In the genomic region with DNA sequence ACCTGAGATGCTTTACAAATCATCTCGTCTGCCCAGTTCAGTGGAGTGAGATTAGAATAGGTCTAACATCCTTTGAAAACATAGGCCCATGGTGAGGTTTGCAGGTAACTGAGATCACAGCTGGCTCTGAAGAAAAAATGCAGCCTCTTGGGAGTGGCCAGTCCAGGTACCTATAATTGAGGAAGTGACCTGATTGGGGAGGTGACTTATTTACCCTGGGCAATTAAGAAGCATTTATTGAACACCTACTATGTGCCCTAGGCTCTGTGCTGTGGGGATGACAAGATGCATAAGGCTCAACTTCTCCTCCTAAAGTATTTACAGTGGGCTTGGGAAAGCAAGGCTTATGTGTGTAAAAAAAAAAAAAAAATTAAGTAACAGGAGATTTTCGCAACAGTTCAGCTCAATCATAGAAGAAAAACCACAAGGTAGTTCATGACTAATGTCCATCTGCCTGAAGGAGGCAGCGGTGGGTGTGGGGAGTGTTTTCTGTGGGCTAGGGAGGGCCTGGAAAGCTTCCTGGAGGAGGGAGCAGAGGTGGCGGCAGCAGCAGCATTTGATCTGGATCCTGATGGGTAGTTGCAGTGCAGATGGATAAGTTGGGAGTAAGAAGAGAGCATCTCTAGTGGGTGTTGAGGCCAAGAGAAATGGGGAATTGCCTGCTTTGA, we compare ENCODE assay signal across 11 cellular contexts. TPM values are rescaled to one million over a fixed set of nuclear protein-coding genes. Genes with fewer than 3 reads are reported as not detected.
DNase-seq lines count a peak whose midpoint lies in the region; ATAC-seq and TF ChIP-seq lines count a peak whose summit lies in the region.
"Had no signal": no experiment of that assay in that cellular context is flagged by ENCODE, and none has a peak within 500 bp of the region (broad histone marks: within the 10 kb centered on the region; RNA-seq: fewer than 3 reads in every experiment).

No MANE protein-coding gene starts in this region.

- CTCF ChIA-PET in activated CD8-positive, alpha-beta T cell treated with anti-CD3 and anti-CD28 coated beads, Interleukin-2, amount 10 ng/mL, durations not matched to agents 7 days and 5 days (lab: Charles Lee), result interaction anchor here (0.8 to 2.2 kb wide), 7 partner anchors 17 to 111 kb away, joined by 3 to 5 read pairs (median 3); no protein-coding TSS in a partner anchor
- CTCF ChIA-PET in activated CD8-positive, alpha-beta T cell treated with anti-CD3 and anti-CD28 coated beads for 36 hours (lab: Charles Lee), result interaction anchor here (0.8 to 1.5 kb wide), 5 partner anchors 15 to 99 kb away, joined by 3 to 5 read pairs (median 3); no protein-coding TSS in a partner anchor

- H3K4me3 Mint-ChIP-seq in activated CD8-positive, alpha-beta T cell treated with anti-CD3 and anti-CD28 coated beads, Interleukin-2, amount 10 ng/mL, durations not matched to agents 7 days and 5 days, result no peak overlapping the region
- H3K4me3 Mint-ChIP-seq in activated CD8-positive, alpha-beta T cell treated with anti-CD3 and anti-CD28 coated beads for 36 hours, result no peak overlapping the region
- no peak overlapping the region for H3K4me3 Mint-ChIP-seq in immature natural killer cell
- H3K4me3 Mint-ChIP-seq: activated T-cell treated with anti-CD3 and anti-CD28 coated beads, Interleukin-2, amount 50 U/mL, for 4 hours; CD4-positive, CD25-positive, alpha-beta regulatory T cell had no signal

- no peak for TF ChIP-seq CTCF in activated CD8-positive, alpha-beta T cell treated with anti-CD3 and anti-CD28 coated beads for 36 hours (IDR thresholded peaks at IDR 0.05)
- TF ChIP-seq CTCF in fibroblast of the aortic adventitia (IDR thresholded peaks at IDR 0.05; ENCODE audit: insufficient read depth, low read length) (no peak), thoracic aorta (IDR thresholded peaks at IDR 0.05) (no peak)

- intact Hi-C loops in activated CD8-positive, alpha-beta T cell treated with anti-CD3 and anti-CD28 coated beads for 36 hours (cut with micrococcal nuclease), result no loop called here

- H3K27me3 Mint-ChIP-seq in activated CD8-positive, alpha-beta T cell treated with anti-CD3 and anti-CD28 coated beads, Interleukin-2, amount 10 ng/mL, durations not matched to agents 7 days and 5 days (ENCODE audit: low read depth), result no peaks in the 10 kb centered on the region
- H3K27me3 Mint-ChIP-seq in activated CD8-positive, alpha-beta T cell treated with anti-CD3 and anti-CD28 coated beads for 36 hours, result no peaks in the 10 kb centered on the region
- H3K27me3 Mint-ChIP-seq in immature natural killer cell (ENCODE audit: low read depth in 3 of 3), result peaks cover 0 to 2% (median 0%) of the 10 kb centered on the region in 3 donors
- H3K27me3 Mint-ChIP-seq: CD4-positive, CD25-positive, alpha-beta regulatory T cell had no signal

- POLR2A ChIA-PET in activated CD8-positive, alpha-beta T cell treated with anti-CD3 and anti-CD28 coated beads, Interleukin-2, amount 10 ng/mL, durations not matched to agents 7 days and 5 days (lab: Charles Lee), result interaction anchor here (0.7 to 0.8 kb wide), 2 partner anchors 10 to 90 kb away, joined by 3 read pairs; no protein-coding TSS in a partner anchor
- POLR2A ChIA-PET in activated CD8-positive, alpha-beta T cell treated with anti-CD3 and anti-CD28 coated beads for 36 hours (lab: Charles Lee), result interaction anchor here (1.2 kb wide), 1 partner anchor 20 kb away, joined by 3 read pairs; no protein-coding TSS in a partner anchor

- peaks cover 72 to 88% of the 10 kb centered on the region in 2 donors for H3K4me1 ChIP-seq in thoracic aorta (ENCODE audit: control insufficient read depth in 1 of 2, low read depth in 2 of 2)

- H3K9me3 ChIP-seq in thoracic aorta, result no peaks in the 10 kb centered on the region
- H3K9me3 ChIP-seq: testis had no signal

- no peaks in the 10 kb centered on the region for H3K27me3 ChIP-seq in thoracic aorta (replicated peaks; ENCODE audit: insufficient read depth)
- H3K27me3 ChIP-seq: testis had no signal

- peak overlapping the region; percentile 22 to 80 for H3K27ac ChIP-seq in thoracic aorta
- H3K27ac ChIP-seq: testis had no signal

- ATAC-seq in activated CD8-positive, alpha-beta T cell treated with anti-CD3 and anti-CD28 coated beads, Interleukin-2, amount 10 ng/mL, durations not matched to agents 7 days and 5 days, result no peak
- ATAC-seq in activated CD8-positive, alpha-beta T cell treated with anti-CD3 and anti-CD28 coated beads for 36 hours, result no peak
- ATAC-seq in SK-N-SH treated with all-trans-retinoic acid at 6 μM for 48 hours, result peak; percentile 13; the same call in 1 of the 3 replicates
- ATAC-seq in thoracic aorta (ENCODE audit: insufficient number of reproducible peaks, low FRiP score, low read depth), result no peak

- H3K9me3 Mint-ChIP-seq in activated CD8-positive, alpha-beta T cell treated with anti-CD3 and anti-CD28 coated beads, Interleukin-2, amount 10 ng/mL, durations not matched to agents 7 days and 5 days (ENCODE audit: insufficient read depth), result no peaks in the 10 kb centered on the region
- no peaks in the 10 kb centered on the region for H3K9me3 Mint-ChIP-seq in activated CD8-positive, alpha-beta T cell treated with anti-CD3 and anti-CD28 coated beads for 36 hours
- H3K9me3 Mint-ChIP-seq in immature natural killer cell, result no peaks in the 10 kb centered on the region
- H3K9me3 Mint-ChIP-seq: activated T-cell treated with anti-CD3 and anti-CD28 coated beads, Interleukin-2, amount 50 U/mL, for 4 hours; CD4-positive, CD25-positive, alpha-beta regulatory T cell had no signal

- H3K36me3 ChIP-seq in thoracic aorta, result peaks cover 11% of the 10 kb centered on the region

- H3K27ac Mint-ChIP-seq in activated CD8-positive, alpha-beta T cell treated with anti-CD3 and anti-CD28 coated beads, Interleukin-2, amount 10 ng/mL, durations not matched to agents 7 days and 5 days, result peak overlapping the region; percentile 10
- H3K27ac Mint-ChIP-seq in activated CD8-positive, alpha-beta T cell treated with anti-CD3 and anti-CD28 coated beads for 36 hours, result no peak overlapping the region
- peak overlapping the region in 2 of 6 donors; percentile 3 to 54 for H3K27ac Mint-ChIP-seq in immature natural killer cell

- no peak overlapping the region for H3K4me3 ChIP-seq in fibroblast of the aortic adventitia (ENCODE audit: low read depth, low read length)
- no peak overlapping the region for H3K4me3 ChIP-seq in thoracic aorta
- H3K4me3 ChIP-seq: testis had no signal

- H3K4me1 Mint-ChIP-seq in activated CD8-positive, alpha-beta T cell treated with anti-CD3 and anti-CD28 coated beads, Interleukin-2, amount 10 ng/mL, durations not matched to agents 7 days and 5 days (ENCODE audit: low read depth), result peaks cover 57% of the 10 kb centered on the region
- H3K4me1 Mint-ChIP-seq in activated CD8-positive, alpha-beta T cell treated with anti-CD3 and anti-CD28 coated beads for 36 hours (ENCODE audit: low read depth), result peaks cover 50% of the 10 kb centered on the region
- peaks cover 45 to 59% of the 10 kb centered on the region in 2 donors for H3K4me1 Mint-ChIP-seq in immature natural killer cell

- H3K36me3 Mint-ChIP-seq in activated CD8-positive, alpha-beta T cell treated with anti-CD3 and anti-CD28 coated beads, Interleukin-2, amount 10 ng/mL, durations not matched to agents 7 days and 5 days (ENCODE audit: low read depth), result peaks cover 3% of the 10 kb centered on the region
- H3K36me3 Mint-ChIP-seq in activated CD8-positive, alpha-beta T cell treated with anti-CD3 and anti-CD28 coated beads for 36 hours (ENCODE audit: low read depth), result no peaks in the 10 kb centered on the region
- peaks cover 0 to 3% (median 0%) of the 10 kb centered on the region in 3 donors for H3K36me3 Mint-ChIP-seq in immature natural killer cell
- H3K36me3 Mint-ChIP-seq: CD4-positive, CD25-positive, alpha-beta regulatory T cell had no signal

- no peak for DNase-seq in activated CD8-positive, alpha-beta T cell treated with anti-CD3 and anti-CD28 coated beads, Interleukin-2, amount 10 ng/mL, durations not matched to agents 7 days and 5 days
- DNase-seq in activated CD8-positive, alpha-beta T cell treated with anti-CD3 and anti-CD28 coated beads for 36 hours, result no peak
- peak; percentile 78 for DNase-seq in fibroblast of the aortic adventitia (ENCODE audit: low read depth)
- DNase-seq in thoracic aorta (ENCODE audit: low spot score), result no peak
- DNase-seq in RKO (ENCODE audit: low spot score), result no peak
- DNase-seq in NCI-H524 treated with DMSO at 0.1 percent for 48 hours (lab: John Stamatoyannopoulos, UW), result no peak
- no peak for DNase-seq in immature natural killer cell
- DNase-seq: activated T-cell treated with anti-CD3 and anti-CD28 coated beads, Interleukin-2, amount 50 U/mL, for 4 hours; CD4-positive, CD25-positive, alpha-beta regulatory T cell; testis had no signal

TF ChIP-seq in SK-N-SH treated with all-trans-retinoic acid at 6 μM for 48 hours, 23 proteins besides CTCF, POLR2A, EP300 and RAD21:
- TF ChIP-seq ZNF565 (CRISPR knock-in tag; conservative IDR thresholded peaks at IDR 0.05; ENCODE audit: low read depth) (no peak), ZFP30 (CRISPR knock-in tag; IDR thresholded peaks at IDR 0.05) (no peak), RARB (CRISPR knock-in tag; IDR thresholded peaks at IDR 0.05) (no peak), CSDC2 (CRISPR knock-in tag; IDR thresholded peaks at IDR 0.05) (no peak), ZFP3 (CRISPR knock-in tag; IDR thresholded peaks at IDR 0.05) (no peak), GLIS3 (CRISPR knock-in tag; IDR thresholded peaks at IDR 0.05) (no peak), SNAI2 (CRISPR knock-in tag; IDR thresholded peaks at IDR 0.05) (no peak), ISL1 (CRISPR knock-in tag; IDR thresholded peaks at IDR 0.05) (no peak), BACH2 (CRISPR knock-in tag; IDR thresholded peaks at IDR 0.05; ENCODE audit: borderline replicate concordance) (no peak), TCF4 (CRISPR knock-in tag; IDR thresholded peaks at IDR 0.05; ENCODE audit: borderline replicate concordance) (no peak), ZC3H10 (CRISPR knock-in tag; IDR thresholded peaks at IDR 0.05) (no peak)

RNA-seq across cellular contexts. Expression of a gene that starts 16.1 kb away (rescaled TPM):
- 10 to 100 TPM; 34.9 to 37.5 TPM for total RNA-seq in activated CD8-positive, alpha-beta T cell treated with anti-CD3 and anti-CD28 coated beads, Interleukin-2, amount 10 ng/mL, durations not matched to agents 7 days and 5 days
- 100 to 1,000 TPM in 1 of 2 experiments, 10 to 100 TPM in 1; 99.8 to 105 TPM for total RNA-seq in activated CD8-positive, alpha-beta T cell treated with anti-CD3 and anti-CD28 coated beads for 36 hours
- total RNA-seq in fibroblast of the aortic adventitia (ENCODE audit: low replicate concordance) (31.9 and 146 TPM in 2 replicates), thoracic aorta (100 to 1,000 TPM; 791 to 989 TPM)
- 10 to 100 TPM in 2 of 3 donors, 1 to 10 TPM in 1; 7.0 to 35.0 (median 10.1) TPM for polyA plus RNA-seq in immature natural killer cell
